1 cellular context compared by ENCODE assay signal in genomic region chr14:103100281-103101121, GRCh38.
A peak's percentile ranks its signal among the peaks of the same experiment; 100 is the strongest.
TF ChIP-seq lines count a peak whose summit lies in the region.

No MANE protein-coding gene starts in this region.

TF ChIP-seq in GM12878, 131 proteins besides CTCF, POLR2A, EP300 and RAD21:
- TF ChIP-seq SMAD1 (IDR thresholded peaks at IDR 0.05; ENCODE audit: low read depth, partially characterized antibody) (no peak), PAX5 (IDR thresholded peaks at IDR 0.05; ENCODE audit: borderline replicate concordance, low read depth, low read length) (peak; percentile 19; the same call in 1 of the 2 replicates), ZNF274 (IDR thresholded peaks at IDR 0.05; ENCODE audit: insufficient read depth, insufficient read length) (no peak), IRF4 (IDR thresholded peaks at IDR 0.05; ENCODE audit: low read depth, low read length) (peak; percentile 59; the same call in 1 of the 2 replicates), RUNX3 (IDR thresholded peaks at IDR 0.05; ENCODE audit: low read length) (peak; percentile 23; the same call in 1 of the 2 replicates), BHLHE40 (IDR thresholded peaks at IDR 0.05; ENCODE audit: borderline replicate concordance in 1 of 2, low read depth in 2 of 2, low read length in 1 of 2) (peak in 1 of 2 experiments; percentile 33; a peak in 1 of 4 replicates), NR2C1 (IDR thresholded peaks at IDR 0.05) (peak; percentile 30; the same call in 1 of the 2 replicates), ATF7 (IDR thresholded peaks at IDR 0.05; ENCODE audit: low read depth) (0 out of 2 replicates have a peak, but pooled peaks have one; percentile 62), CHD2 (IDR thresholded peaks at IDR 0.05; ENCODE audit: borderline replicate concordance, low read depth, low read length) (no peak), NR2F1 (conservative IDR thresholded peaks at IDR 0.05) (peak; percentile 97), NBN (IDR thresholded peaks at IDR 0.05) (peak; percentile 64; the same call in 1 of the 2 replicates), E2F4 (IDR thresholded peaks at IDR 0.05; ENCODE audit: low read depth, low read length) (no peak), IKZF1 (conservative IDR thresholded peaks at IDR 0.05) (peak; percentile 78), MTA2 (IDR thresholded peaks at IDR 0.05; ENCODE audit: low read depth) (0 out of 2 replicates have a peak, but pooled peaks have one; percentile 21), MYB (IDR thresholded peaks at IDR 0.05; ENCODE audit: borderline replicate concordance, low read depth, low read length) (no peak), SPI1 (IDR thresholded peaks at IDR 0.05; ENCODE audit: borderline replicate concordance, insufficient read depth, low read depth, low read length) (peak; percentile 94), DPF2 (IDR thresholded peaks at IDR 0.05) (peak; percentile 67), SRF (IDR thresholded peaks at IDR 0.05; ENCODE audit: low read depth in 2 of 2, low read length in 2 of 2) (no peak), YBX1 (IDR thresholded peaks at IDR 0.05) (no peak), NR2C2 (IDR thresholded peaks at IDR 0.05; ENCODE audit: borderline replicate concordance, control insufficient read depth, insufficient read length, low read depth) (no peak), WRNIP1 (IDR thresholded peaks at IDR 0.05; ENCODE audit: borderline replicate concordance, low read depth, low read length) (no peak), ZNF384 (IDR thresholded peaks at IDR 0.05; ENCODE audit: borderline replicate concordance, low read depth, low read length) (no peak), TARDBP (IDR thresholded peaks at IDR 0.05; ENCODE audit: borderline replicate concordance) (no peak), GATAD2B (conservative IDR thresholded peaks at IDR 0.05; ENCODE audit: low read depth) (peak; percentile 69; the same call in 1 of the 2 replicates), YY1 (IDR thresholded peaks at IDR 0.05; ENCODE audit: low read depth, low read length) (no peak)
- TF ChIP-seq, protein P1, sequence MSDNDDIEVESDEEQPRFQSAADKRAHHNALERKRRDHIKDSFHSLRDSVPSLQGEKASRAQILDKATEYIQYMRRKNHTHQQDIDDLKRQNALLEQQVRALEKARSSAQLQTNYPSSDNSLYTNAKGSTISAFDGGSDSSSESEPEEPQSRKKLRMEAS (IDR thresholded peaks at IDR 0.05; ENCODE audit: low read depth, low read length), result no peak
TF ChIP-seq in GM12878: peak in this region for 13.
